16 cellular contexts compared by ENCODE assay signal in genomic region chr12:98751580-98752115, GRCh38.
"Had no signal": no experiment of that assay in that cellular context is flagged by ENCODE, and none has a peak within 500 bp of the region (broad histone marks: within the 10 kb centered on the region; RNA-seq: fewer than 3 reads in every experiment).

No MANE protein-coding gene starts in this region.

- H3K9me3 ChIP-seq: breast epithelium, esophagus squamous epithelium, heart right ventricle, mucosa of descending colon had no signal

- DNase-seq: activated CD4-positive, alpha-beta T cell treated with anti-CD3 and anti-CD28 coated beads, Interleukin-2, amount 50 U/mL, for 1 hour; activated CD8-positive, alpha-beta memory T cell treated with anti-CD3 and anti-CD28 coated beads, Interleukin-2, amount 50 U/mL, for 4 hours; activated naive CD4-positive, alpha-beta T cell treated with anti-CD3 and anti-CD28 coated beads for 36 hours; activated T-cell treated with anti-CD3 and anti-CD28 coated beads, Interleukin-2, amount 50 U/mL, for 4 hours; aorta; effector memory CD4-positive, alpha-beta T cell; esophagus squamous epithelium; heart right ventricle; immature natural killer cell; kidney glomerular epithelial cell; mucosa of descending colon; naive thymus-derived CD4-positive, alpha-beta T cell; stimulated activated naive B cell treated with anti-CD40 and anti-IgM and Interleukin-4, amounts not matched to agents 10 μg/mL and 1 μg/mL and 100 μg/mL, for 72 hours; T-helper 2 cell had no signal

- H3K36me3 ChIP-seq: breast epithelium, esophagus squamous epithelium, heart right ventricle, neural progenitor cell had no signal

- H3K4me1 ChIP-seq: breast epithelium, esophagus squamous epithelium, heart right ventricle, neural progenitor cell had no signal

- H3K9ac ChIP-seq: neural progenitor cell had no signal

- H3K27ac ChIP-seq: breast epithelium, esophagus squamous epithelium, heart right ventricle, neural progenitor cell had no signal

- H3K4me3 ChIP-seq: breast epithelium, esophagus squamous epithelium, heart right ventricle, mucosa of descending colon, neural progenitor cell had no signal

- H3K4me2 ChIP-seq: neural progenitor cell had no signal

- H2AFZ ChIP-seq: neural progenitor cell had no signal

- H3K27me3 ChIP-seq: breast epithelium, esophagus squamous epithelium had no signal
